29 cellular contexts compared by ENCODE assay signal in genomic region chr2:65834062-65834461, GRCh38.
"Had no signal": no experiment of that assay in that cellular context is flagged by ENCODE, and none has a peak within 500 bp of the region (broad histone marks: within the 10 kb centered on the region; RNA-seq: fewer than 3 reads in every experiment).

No MANE protein-coding gene starts in this region.

- H3K4me3 Mint-ChIP-seq: activated CD4-positive, alpha-beta memory T cell treated with anti-CD3 and anti-CD28 coated beads for 36 hours; activated CD4-positive, alpha-beta T cell treated with anti-CD3 and anti-CD28 coated beads for 36 hours; activated naive CD4-positive, alpha-beta T cell treated with anti-CD3 and anti-CD28 coated beads for 36 hours; activated T-cell treated with anti-CD3 and anti-CD28 coated beads, Interleukin-2, amount 50 U/mL, for 4 hours; activated T-helper 1 cell treated with anti-CD3 and anti-CD28 coated beads, Interleukin-12 subunit alpha, Interleukin-12 subunit beta, Interleukin-2, Interleukin-4 antibody, amounts not matched to agents 30 ng/mL and 10 ng/mL and 1 ng/mL, durations not matched to agents 14 hours and 24 hours and 36 hours; T-helper 1 cell treated with Interleukin-12 subunit alpha and Interleukin-12 subunit beta and Interleukin-4 antibody, amounts not matched to agents 30 μg/mL and 1 μg/mL, for 36 hours; T-helper 2 cell treated with Interferon-gamma antibody and Interleukin-4, amounts not matched to agents 5 μg/mL and 100 μg/mL, for 36 hours had no signal

- H3K36me3 ChIP-seq: adrenal gland, SJCRH30 had no signal

- DNase-seq: activated CD4-positive, alpha-beta memory T cell treated with anti-CD3 and anti-CD28 coated beads for 36 hours; activated CD4-positive, alpha-beta T cell treated with anti-CD3 and anti-CD28 coated beads for 36 hours; activated CD4-positive, alpha-beta T cell treated with anti-CD3 and anti-CD28 coated beads, Interleukin-2, amount 50 U/mL, for 1 hour; activated CD8-positive, alpha-beta memory T cell treated with anti-CD3 and anti-CD28 coated beads, Interleukin-2, amount 50 U/mL, for 4 hours; activated gamma-delta T cell treated with Interleukin-2 at 50 U/mL for 16 hours; activated naive CD4-positive, alpha-beta T cell treated with anti-CD3 and anti-CD28 coated beads for 36 hours; activated T-cell treated with anti-CD3 and anti-CD28 coated beads for 4 hours; activated T-cell treated with anti-CD3 and anti-CD28 coated beads, Interleukin-2, amount 50 U/mL, for 4 hours; adrenal gland; body of pancreas; caudate nucleus; MM.1S; NCI-H1105 treated with DMSO at 0.1 percent for 48 hours; NCI-H1436; NCI-H1694; NCI-H1930; NCI-H2081 treated with DMSO at 0.1 percent for 48 hours; NCI-H345; NCI-H524 treated with DMSO at 0.1 percent for 48 hours; SHP77; SJCRH30 had no signal

- H3K4me1 ChIP-seq: adrenal gland, body of pancreas, SJCRH30 had no signal

- H3K27me3 ChIP-seq: adrenal gland, body of pancreas, SJCRH30 had no signal

- ATAC-seq: activated CD4-positive, alpha-beta T cell treated with anti-CD3 and anti-CD28 coated beads for 36 hours; activated CD4-positive, CD25-positive, alpha-beta regulatory T cell treated with anti-CD3 and anti-CD28 coated beads, Interleukin-2, amount 50 U/mL, for 24 hours; activated naive CD4-positive, alpha-beta T cell treated with anti-CD3 and anti-CD28 coated beads, Interleukin-2, amount 50 U/mL, for 72 hours; activated T-cell treated with anti-CD3 and anti-CD28 coated beads, Interleukin-2, amount 50 U/mL, for 4 hours; body of pancreas; Panc1 had no signal

- H3K27ac Mint-ChIP-seq: activated CD4-positive, alpha-beta memory T cell treated with anti-CD3 and anti-CD28 coated beads for 36 hours; activated CD4-positive, alpha-beta T cell treated with anti-CD3 and anti-CD28 coated beads for 36 hours; activated naive CD4-positive, alpha-beta T cell treated with anti-CD3 and anti-CD28 coated beads for 36 hours; activated naive CD4-positive, alpha-beta T cell treated with anti-CD3 and anti-CD28 coated beads, Interleukin-2, amount 50 U/mL, for 72 hours; activated T-helper 1 cell treated with anti-CD3 and anti-CD28 coated beads, Interleukin-12 subunit alpha, Interleukin-12 subunit beta, Interleukin-2, Interleukin-4 antibody, amounts not matched to agents 30 ng/mL and 10 ng/mL and 1 ng/mL, durations not matched to agents 14 hours and 24 hours and 36 hours; T-helper 1 cell treated with Interleukin-12 subunit alpha and Interleukin-12 subunit beta and Interleukin-4 antibody, amounts not matched to agents 30 μg/mL and 1 μg/mL, for 36 hours; T-helper 2 cell treated with Interferon-gamma antibody and Interleukin-4, amounts not matched to agents 5 μg/mL and 100 μg/mL, for 36 hours had no signal

- H3K9me3 ChIP-seq: adrenal gland, body of pancreas, SJCRH30 had no signal

- H3K4me1 Mint-ChIP-seq: activated CD4-positive, alpha-beta T cell treated with anti-CD3 and anti-CD28 coated beads for 36 hours had no signal

- H3K27ac ChIP-seq: adrenal gland, body of pancreas, KMS-11, SJCRH30 had no signal

- H3K36me3 Mint-ChIP-seq: activated CD4-positive, alpha-beta memory T cell treated with anti-CD3 and anti-CD28 coated beads for 36 hours; activated naive CD4-positive, alpha-beta T cell treated with anti-CD3 and anti-CD28 coated beads, Interleukin-2, amount 50 U/mL, for 72 hours had no signal

- H3K27me3 Mint-ChIP-seq: activated CD4-positive, alpha-beta memory T cell treated with anti-CD3 and anti-CD28 coated beads for 36 hours had no signal

- H3K4me3 ChIP-seq: adrenal gland, body of pancreas, SJCRH30, SK-N-MC had no signal

- H3K9me3 Mint-ChIP-seq: activated CD4-positive, alpha-beta memory T cell treated with anti-CD3 and anti-CD28 coated beads for 36 hours; activated naive CD4-positive, alpha-beta T cell treated with anti-CD3 and anti-CD28 coated beads for 36 hours; activated T-cell treated with anti-CD3 and anti-CD28 coated beads, Interleukin-2, amount 50 U/mL, for 4 hours; activated T-helper 1 cell treated with anti-CD3 and anti-CD28 coated beads, Interleukin-12 subunit alpha, Interleukin-12 subunit beta, Interleukin-2, Interleukin-4 antibody, amounts not matched to agents 30 ng/mL and 10 ng/mL and 1 ng/mL, durations not matched to agents 14 hours and 24 hours and 36 hours; T-helper 1 cell treated with Interleukin-12 subunit alpha and Interleukin-12 subunit beta and Interleukin-4 antibody, amounts not matched to agents 30 μg/mL and 1 μg/mL, for 36 hours; T-helper 2 cell treated with Interferon-gamma antibody and Interleukin-4, amounts not matched to agents 5 μg/mL and 100 μg/mL, for 36 hours had no signal
